Comparison of ENCODE assay signal across 8 cellular contexts in genomic region chr17:75182569-75183436, GRCh38. TPM values are rescaled to one million over a fixed set of nuclear protein-coding genes. Genes with fewer than 3 reads are reported as not detected.
DNase-seq lines count a peak whose midpoint lies in the region; ATAC-seq and TF ChIP-seq lines count a peak whose summit lies in the region.

SUMO2 (minus strand) TSS chr17:75182959; CDS start chr17:75182834, 125 bp downstream.

- H3K27ac ChIP-seq in cingulate gyrus (ENCODE audit: low read depth, low read length) (peak within 1 kb of the TSS; percentile 94), layer of hippocampus (ENCODE audit: low read depth, low read length) (peak within 1 kb of the TSS; percentile 99)

- no peaks in the 10 kb centered on the region for H3K9me3 ChIP-seq in BE2C

- H3K4me3 ChIP-seq in BE2C (ENCODE audit: low read depth, low read length): peak within 1 kb of the TSS; percentile 99

- peak; percentile 9; the same call in 1 of the 2 replicates for TF ChIP-seq CTCF in BE2C (IDR thresholded peaks at IDR 0.05; ENCODE audit: low read depth, low read length)

- H3K27me3 ChIP-seq in BE2C (no peaks in the 10 kb centered on the region), layer of hippocampus (ENCODE audit: control insufficient read depth, insufficient read depth, low read length) (no peaks in the 10 kb centered on the region)

- H3K4me1 ChIP-seq in BE2C: no peaks in the 10 kb centered on the region

- DNase-seq in BE2C (peak; percentile 97), GM19238 (ENCODE audit: insufficient read length, low spot score) (peak; percentile 95), NCI-H510A treated with DMSO at 0.1 percent for 48 hours (lab: John Stamatoyannopoulos, UW) (peak; percentile 78)
- peak; percentile 95 to 96 for DNase-seq in activated CD4-positive, alpha-beta T cell treated with anti-CD3 and anti-CD28 coated beads for 4 hours
- peak; percentile 88 to 96 (median 93) for DNase-seq in stimulated activated CD4-positive, alpha-beta T cell treated with anti-CD3 and anti-CD28 coated beads, Interleukin-1b, Interleukin-23, amount 100 ng/mL, for 24 hours (ENCODE audit: low read depth in 4 of 4, low spot score in 1 of 4)

- peaks cover 25% of the 10 kb centered on the region for H3K36me3 ChIP-seq in BE2C

- ATAC-seq in HG03439 (IDR thresholded peaks at IDR 0.05; ENCODE audit: unreplicated experiment): peak; percentile 66

RNA-seq across cellular contexts. Expression of gene SUMO2, which starts in this region (rescaled TPM):
- polyA plus RNA-seq in BE2C (2012; ENCODE audit: insufficient read depth, insufficient read length, low read depth): 440 TPM

Comparison
In these comparisons a context has a peak if more than half of its experiments do, and no peak if none do; other contexts are left out.
1. Peak in every context shown above with its lines: DNase-seq, ATAC-seq, H3K4me3 ChIP-seq and H3K27ac ChIP-seq.